Comparison of ENCODE assay signal across 9 cellular contexts in genomic region chr11:72070486-72070885, GRCh38. TPM values are rescaled to one million over a fixed set of nuclear protein-coding genes. Genes with fewer than 3 reads are reported as not detected.
A peak's percentile ranks its signal among the peaks of the same experiment; 100 is the strongest.
DNase-seq lines count a peak whose midpoint lies in the region; ATAC-seq and TF ChIP-seq lines count a peak whose summit lies in the region.
"Had no signal": no experiment of that assay in that cellular context is flagged by ENCODE, and none has a peak within 500 bp of the region (broad histone marks: within the 10 kb centered on the region; RNA-seq: fewer than 3 reads in every experiment).

No MANE protein-coding gene starts in this region.

- DNase-seq in kidney tubule cell (ENCODE audit: low spot score) (peak; percentile 70), stomach (no peak), anterior cingulate cortex (lab: John Stamatoyannopoulos, UW) (no peak), SHP77 treated with DMSO at 0.1 percent for 48 hours (lab: John Stamatoyannopoulos, UW) (no peak)
- DNase-seq: NCI-H2171 treated with DMSO at 0.1 percent for 48 hours had no signal

- no peaks in the 10 kb centered on the region for H3K27me3 ChIP-seq in HUES64 (ENCODE audit: insufficient read depth, low read length)
- no peaks in the 10 kb centered on the region for H3K27me3 ChIP-seq in stomach

- intact Hi-C loops in stomach (cut with DNase I; ENCODE audit: low total_unique reads), result no loop called here

- no peak for ATAC-seq in GM18907 (IDR thresholded peaks at IDR 0.05; ENCODE audit: unreplicated experiment)
- no peak for ATAC-seq in HG02840 (IDR thresholded peaks at IDR 0.05; ENCODE audit: low FRiP score, unreplicated experiment)

- H3K36me3 ChIP-seq in HUES64 (ENCODE audit: insufficient read depth, low read length), result peaks cover 22% of the 10 kb centered on the region
- peaks cover 0 to 11% (median 4%) of the 10 kb centered on the region in 4 donors for H3K36me3 ChIP-seq in stomach

- no peak for TF ChIP-seq EP300 in stomach (IDR thresholded peaks at IDR 0.05)

- H3K9me3 ChIP-seq in HUES64 (ENCODE audit: insufficient read depth, low read depth, low read length) (no peaks in the 10 kb centered on the region), stomach (no peaks in the 10 kb centered on the region)

- H3K27ac ChIP-seq in HUES64 (ENCODE audit: low read depth, low read length) (no peak overlapping the region), adipose tissue (ENCODE audit: low read depth, low read length) (peak overlapping the region; percentile 81), stomach (peak overlapping the region; percentile 65 to 85 (median 80))

- WGBS in HUES64, result 94% methylated on average over 6 of the region's 7 CpGs
- 94 to 96% (median 95%) methylated on average over 7 of the region's 7 CpGs for WGBS in adipose tissue, 3 donors
- 86 to 92% (median 89%) methylated on average over 7 of the region's 7 CpGs for WGBS in stomach, 5 donors

- TF ChIP-seq POLR2A in stomach (IDR thresholded peaks at IDR 0.05), result no peak

- TF ChIP-seq CTCF in stomach (IDR thresholded peaks at IDR 0.05), result no peak

- peak overlapping the region; percentile 17; the same call in 1 of the 2 replicates for H3K9ac ChIP-seq in HUES64 (ENCODE audit: low read depth, low read length)

- H3K4me3 ChIP-seq in HUES64 (ENCODE audit: low read length), result no peak overlapping the region
- no peak overlapping the region for H3K4me3 ChIP-seq in stomach

- H3K4me1 ChIP-seq in HUES64 (ENCODE audit: insufficient read depth, low read length) (peaks cover 41% of the 10 kb centered on the region), stomach (peaks cover 35 to 79% (median 54%) of the 10 kb centered on the region in 4 donors)

RNA-seq across cellular contexts. Expression of gene NUMA1, which starts 9.9 kb away (rescaled TPM):
- 71.4 TPM for polyA plus RNA-seq in HUES64 (2013, experiment 1 of 2)
- 75.6 TPM for polyA plus RNA-seq in HUES64 (2013, experiment 2 of 2)
- polyA plus RNA-seq in adipose tissue, result 100 to 1,000 TPM in 1 of 3 donors, 10 to 100 TPM in 2; 79.0 to 132 (median 90.3) TPM
- total RNA-seq in stomach, result 100 to 1,000 TPM; 161 to 619 (median 285) TPM
- 100 to 1,000 TPM in 1 of 3 donors, 10 to 100 TPM in 2; 84.2 to 115 (median 92.1) TPM for polyA plus RNA-seq in stomach

RNA-seq across cellular contexts. Expression of gene LRRC51, which starts 10.2 kb away (rescaled TPM):
- polyA plus RNA-seq in HUES64 (2013, experiment 1 of 2), result 5.0 TPM
- 6.4 TPM for polyA plus RNA-seq in HUES64 (2013, experiment 2 of 2)
- 1 to 10 TPM; 4.3 to 6.9 (median 6.0) TPM for polyA plus RNA-seq in adipose tissue
- 1 to 10 TPM in 2 of 5 donors, not detected in 3; 2.0 to 4.8 TPM for total RNA-seq in stomach
- 1 to 10 TPM; 5.8 to 7.9 (median 6.8) TPM for polyA plus RNA-seq in stomach

RNA-seq across cellular contexts. Expression of gene LAMTOR1, which starts 32.6 kb away (rescaled TPM):
- polyA plus RNA-seq in HUES64 (2013, experiment 1 of 2), result 118 TPM
- 114 TPM for polyA plus RNA-seq in HUES64 (2013, experiment 2 of 2)
- polyA plus RNA-seq in adipose tissue, result 100 to 1,000 TPM in 2 of 3 donors, 10 to 100 TPM in 1; 71.4 to 181 (median 165) TPM
- 100 to 1,000 TPM in 2 of 5 donors, 10 to 100 TPM in 2, 1 to 10 TPM in 1; 3.5 to 121 (median 88.4) TPM for total RNA-seq in stomach
- polyA plus RNA-seq in stomach, result 100 to 1,000 TPM in 2 of 3 donors, 10 to 100 TPM in 1; 88.6 to 159 (median 153) TPM

RNA-seq across cellular contexts. Expression of gene TOMT, which starts 35.2 kb away (rescaled TPM):
- polyA plus RNA-seq in HUES64 (2013, experiment 1 of 2), result not detected
- not detected for polyA plus RNA-seq in HUES64 (2013, experiment 2 of 2)
- polyA plus RNA-seq in adipose tissue (not detected), stomach (not detected)
- total RNA-seq in stomach, result not detected

RNA-seq across cellular contexts. Expression of gene ANAPC15, which starts 42.0 kb away (rescaled TPM):
- polyA plus RNA-seq in HUES64 (2013, experiment 1 of 2), result 55.2 TPM
- polyA plus RNA-seq in HUES64 (2013, experiment 2 of 2), result 65.1 TPM
- 10 to 100 TPM; 26.8 to 46.9 (median 42.3) TPM for polyA plus RNA-seq in adipose tissue
- 10 to 100 TPM; 13.3 to 74.1 (median 17.0) TPM for total RNA-seq in stomach
- polyA plus RNA-seq in stomach, result 10 to 100 TPM; 56.4 to 79.1 (median 74.8) TPM
